Comparison of ENCODE assay signal across 15 cellular contexts in the genomic region with DNA sequence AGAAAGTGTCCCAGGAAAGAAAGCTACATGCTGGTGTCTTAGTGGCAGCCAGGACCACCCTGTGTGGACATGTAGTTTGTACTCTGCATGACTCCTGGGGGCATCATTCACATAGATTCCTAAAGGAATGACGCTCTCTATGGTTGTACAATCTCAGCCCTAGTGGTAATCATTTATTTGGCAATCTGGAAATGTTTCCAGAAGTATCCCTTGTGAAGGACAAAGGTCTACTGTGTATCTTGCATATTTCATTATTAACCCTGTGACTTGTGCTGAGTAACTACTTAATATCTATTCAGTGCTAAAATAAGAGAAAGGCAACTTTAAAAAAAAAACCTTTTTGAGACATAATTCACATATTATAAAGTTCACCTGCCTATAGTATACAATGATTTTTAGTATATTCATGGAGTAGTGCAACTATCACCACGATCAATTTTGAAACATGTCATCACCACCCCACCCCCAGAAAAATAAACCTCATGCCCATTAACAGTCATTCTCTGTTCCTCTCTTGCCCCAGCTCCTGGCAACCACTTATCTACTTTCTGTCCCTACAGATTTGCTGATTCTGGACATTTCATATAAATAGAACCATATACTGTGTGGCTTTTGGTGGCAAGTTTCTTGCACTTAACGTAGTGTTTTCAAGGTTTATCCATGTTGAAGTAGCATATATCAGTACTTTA. TPM values are rescaled to one million over a fixed set of nuclear protein-coding genes. Genes with fewer than 3 reads are reported as not detected.
"Had no signal": no experiment of that assay in that cellular context is flagged by ENCODE, and none has a peak within 500 bp of the region (broad histone marks: within the 10 kb centered on the region; RNA-seq: fewer than 3 reads in every experiment).

No MANE protein-coding gene starts in this region.

- H3K4me1 Mint-ChIP-seq: activated CD4-positive, alpha-beta memory T cell treated with anti-CD3 and anti-CD28 coated beads, Interleukin-2, amount 10 ng/mL, durations not matched to agents 7 days and 5 days; memory B cell had no signal

- H3K4me3 ChIP-seq: colonic mucosa, left lung, skin epidermis, testis had no signal

- H3K27ac Mint-ChIP-seq: activated CD4-positive, alpha-beta memory T cell treated with anti-CD3 and anti-CD28 coated beads, Interleukin-2, amount 10 ng/mL, durations not matched to agents 7 days and 5 days; activated T-cell treated with anti-CD3 and anti-CD28 coated beads, Interleukin-2, amount 50 U/mL, for 24 hours; memory B cell; naive thymus-derived CD8-positive, alpha-beta T cell; stimulated activated naive CD8-positive, alpha-beta T cell treated with anti-CD3 and anti-CD28 coated beads, Interleukin-15, amount 100 ng/mL, for 72 hours; T-helper 17 cell; WTC11 had no signal

- H3K4me1 ChIP-seq: colonic mucosa, left lung, testis had no signal

- H3K27ac ChIP-seq: colonic mucosa, left lung, neutrophil, skin epidermis, testis had no signal

- DNase-seq: activated CD4-positive, alpha-beta memory T cell treated with anti-CD3 and anti-CD28 coated beads, Interleukin-2, amount 10 ng/mL, durations not matched to agents 7 days and 5 days; activated CD4-positive, alpha-beta T cell treated with anti-CD3 and anti-CD28 coated beads for 4 hours; activated naive CD4-positive, alpha-beta T cell treated with anti-CD3 and anti-CD28 coated beads, Interleukin-2, amount 50 U/mL, for 16 hours; activated T-cell treated with anti-CD3 and anti-CD28 coated beads, Interleukin-2, amount 50 U/mL, for 24 hours; colonic mucosa; left lung; naive thymus-derived CD8-positive, alpha-beta T cell; posterior cingulate gyrus; stimulated activated naive CD8-positive, alpha-beta T cell treated with anti-CD3 and anti-CD28 coated beads, Interleukin-15, amount 100 ng/mL, for 72 hours; T-helper 17 cell; testis had no signal

- H3K27me3 Mint-ChIP-seq: memory B cell had no signal

- H3K9me3 ChIP-seq: colonic mucosa, left lung, neutrophil, testis had no signal

- H3K4me3 Mint-ChIP-seq: activated CD4-positive, alpha-beta memory T cell treated with anti-CD3 and anti-CD28 coated beads, Interleukin-2, amount 10 ng/mL, durations not matched to agents 7 days and 5 days; activated T-cell treated with anti-CD3 and anti-CD28 coated beads, Interleukin-2, amount 50 U/mL, for 24 hours; memory B cell; naive thymus-derived CD8-positive, alpha-beta T cell; stimulated activated naive CD8-positive, alpha-beta T cell treated with anti-CD3 and anti-CD28 coated beads, Interleukin-15, amount 100 ng/mL, for 72 hours; T-helper 17 cell; WTC11 had no signal

- H3K36me3 ChIP-seq: colonic mucosa, left lung, neutrophil had no signal

- H3K27me3 ChIP-seq: colonic mucosa, left lung, neutrophil, testis had no signal

- ATAC-seq: left lung; naive thymus-derived CD8-positive, alpha-beta T cell; stimulated activated naive CD8-positive, alpha-beta T cell treated with anti-CD3 and anti-CD28 coated beads, Interleukin-15, amount 100 ng/mL, for 72 hours; T-helper 17 cell; WTC11 had no signal

- H3K36me3 Mint-ChIP-seq: naive thymus-derived CD8-positive, alpha-beta T cell had no signal

- H3K9me3 Mint-ChIP-seq: activated T-cell treated with anti-CD3 and anti-CD28 coated beads, Interleukin-2, amount 50 U/mL, for 24 hours had no signal

RNA-seq across cellular contexts. Expression of a gene that starts 51.7 kb away (rescaled TPM):
- total RNA-seq: activated CD4-positive, alpha-beta memory T cell treated with anti-CD3 and anti-CD28 coated beads, Interleukin-2, amount 10 ng/mL, durations not matched to agents 7 days and 5 days; naive thymus-derived CD8-positive, alpha-beta T cell; T-helper 17 cell had no signal
- polyA plus RNA-seq: naive thymus-derived CD8-positive, alpha-beta T cell had no signal
